Comparison of ENCODE assay signal across 12 cellular contexts in genomic region chr6:75620387-75621304, GRCh38. TPM values are rescaled to one million over a fixed set of nuclear protein-coding genes. Genes with fewer than 3 reads are reported as not detected.
DNase-seq lines count a peak whose midpoint lies in the region; ATAC-seq and TF ChIP-seq lines count a peak whose summit lies in the region.
"Had no signal": no experiment of that assay in that cellular context is flagged by ENCODE, and none has a peak within 500 bp of the region (broad histone marks: within the 10 kb centered on the region; RNA-seq: fewer than 3 reads in every experiment).

No MANE protein-coding gene starts in this region.

- TF ChIP-seq EP300 in upper lobe of left lung (IDR thresholded peaks at IDR 0.05), result no peak

- no peaks in the 10 kb centered on the region for H3K27me3 Mint-ChIP-seq in central memory CD8-positive, alpha-beta T cell

- H3K36me3 Mint-ChIP-seq in central memory CD8-positive, alpha-beta T cell (ENCODE audit: insufficient read depth), result peaks cover 23% of the 10 kb centered on the region

- H3K27ac Mint-ChIP-seq in central memory CD8-positive, alpha-beta T cell (ENCODE audit: low read depth), result peak overlapping the region; percentile 72
- H3K27ac Mint-ChIP-seq: activated T-helper 1 cell treated with anti-CD3 and anti-CD28 coated beads, Interleukin-12 subunit alpha, Interleukin-12 subunit beta, Interleukin-2, Interleukin-4 antibody, amounts not matched to agents 30 ng/mL and 10 ng/mL and 1 ng/mL, durations not matched to agents 14 hours and 24 hours and 36 hours had no signal

- 61 to 66% methylated on average over 7 of the region's 7 CpGs for WGBS in upper lobe of left lung, 2 donors

- peaks cover 38% of the 10 kb centered on the region for H3K4me1 ChIP-seq in muscle layer of colon (ENCODE audit: insufficient read depth, low read length)
- H3K4me1 ChIP-seq in upper lobe of left lung, result peaks cover 13 to 21% (median 15%) of the 10 kb centered on the region in 4 donors

- H3K4me3 ChIP-seq in muscle layer of colon (ENCODE audit: low read depth in 1 of 2, low read length in 2 of 2), result no peak overlapping the region
- H3K4me3 ChIP-seq in upper lobe of left lung, result no peak overlapping the region
- H3K4me3 ChIP-seq: PC-9 had no signal

- TF ChIP-seq CTCF in upper lobe of left lung (IDR thresholded peaks at IDR 0.05), result no peak

- H3K4me1 Mint-ChIP-seq in central memory CD8-positive, alpha-beta T cell, result peaks cover 52% of the 10 kb centered on the region

- no peak overlapping the region for H3K9ac ChIP-seq in muscle layer of colon (ENCODE audit: low read length)

- H3K9me3 Mint-ChIP-seq in central memory CD8-positive, alpha-beta T cell, result no peaks in the 10 kb centered on the region
- H3K9me3 Mint-ChIP-seq: activated T-helper 1 cell treated with anti-CD3 and anti-CD28 coated beads, Interleukin-12 subunit alpha, Interleukin-12 subunit beta, Interleukin-2, Interleukin-4 antibody, amounts not matched to agents 30 ng/mL and 10 ng/mL and 1 ng/mL, durations not matched to agents 14 hours and 24 hours and 36 hours had no signal

- H3K4me3 Mint-ChIP-seq in central memory CD8-positive, alpha-beta T cell, result peak overlapping the region; percentile 38
- H3K4me3 Mint-ChIP-seq: activated T-helper 1 cell treated with anti-CD3 and anti-CD28 coated beads, Interleukin-12 subunit alpha, Interleukin-12 subunit beta, Interleukin-2, Interleukin-4 antibody, amounts not matched to agents 30 ng/mL and 10 ng/mL and 1 ng/mL, durations not matched to agents 14 hours and 24 hours and 36 hours; nephron had no signal

- peak overlapping the region; percentile 21 for H3K27ac ChIP-seq in muscle layer of colon (ENCODE audit: low read depth, low read length)
- peak overlapping the region in 2 of 4 donors; percentile 0 to 38 for H3K27ac ChIP-seq in upper lobe of left lung
- H3K27ac ChIP-seq: PC-9 had no signal

- H3K27me3 ChIP-seq in muscle layer of colon (ENCODE audit: control insufficient read depth in 1 of 2, insufficient read depth in 2 of 2, low read length in 2 of 2) (no peaks in the 10 kb centered on the region), upper lobe of left lung (no peaks in the 10 kb centered on the region)

- DNase-seq in Right ventricle myocardium inferior (ENCODE audit: missing footprints) (no peak), cardiac septum (ENCODE audit: low spot score) (no peak), NCI-H1436 (lab: John Stamatoyannopoulos, UW) (no peak), upper lobe of left lung (no peak)
- no peak for DNase-seq in central memory CD8-positive, alpha-beta T cell (ENCODE audit: low spot score in 2 of 2)
- no peak for DNase-seq in central memory CD4-positive, alpha-beta T cell
- DNase-seq in stimulated activated CD4-positive, alpha-beta T cell treated with anti-CD3 and anti-CD28 coated beads, Interleukin-4, amount 100 ng/mL, for 24 hours, result no peak
- DNase-seq: NCI-H1105 treated with DMSO at 0.1 percent for 48 hours, PC-9 had no signal

- ATAC-seq in Right ventricle myocardium inferior (peak; percentile 67), upper lobe of left lung (ENCODE audit: low FRiP score in 2 of 2) (no peak)
- peak; percentile 57 for ATAC-seq in central memory CD8-positive, alpha-beta T cell (replicated peaks; ENCODE audit: extremely low read depth, poor library complexity, severe bottlenecking)

- TF ChIP-seq POLR2A in upper lobe of left lung (IDR thresholded peaks at IDR 0.05), result no peak

- no peaks in the 10 kb centered on the region for H3K9me3 ChIP-seq in muscle layer of colon (ENCODE audit: low read length)
- no peaks in the 10 kb centered on the region for H3K9me3 ChIP-seq in upper lobe of left lung

- intact Hi-C loops in Right ventricle myocardium inferior (cut with DNase I) (no loop called here), cardiac septum (cut with DNase I) (no loop called here)

- H3K36me3 ChIP-seq in muscle layer of colon (ENCODE audit: insufficient read depth, low read length) (peaks cover 17% of the 10 kb centered on the region), upper lobe of left lung (peaks cover 0 to 17% (median 1%) of the 10 kb centered on the region in 4 donors)

RNA-seq across cellular contexts. Expression of gene SENP6, which starts 19.0 kb away (rescaled TPM):
- total RNA-seq in Right ventricle myocardium inferior, result 53.9 TPM
- 68.0 TPM for total RNA-seq in cardiac septum
- total RNA-seq in upper lobe of left lung, result 100 to 1,000 TPM in 2 of 6 donors, 10 to 100 TPM in 4; 56.4 to 199 (median 87.2) TPM

Comparison
In these comparisons a context has a peak if more than half of its experiments do, and no peak if none do; other contexts are left out.
1. ATAC-seq: peak in Right ventricle myocardium inferior (single experiment) and central memory CD8-positive, alpha-beta T cell (single experiment); none in upper lobe of left lung (0 of 2).